Comparison of ENCODE assay signal across 8 cellular contexts in the genomic region with DNA sequence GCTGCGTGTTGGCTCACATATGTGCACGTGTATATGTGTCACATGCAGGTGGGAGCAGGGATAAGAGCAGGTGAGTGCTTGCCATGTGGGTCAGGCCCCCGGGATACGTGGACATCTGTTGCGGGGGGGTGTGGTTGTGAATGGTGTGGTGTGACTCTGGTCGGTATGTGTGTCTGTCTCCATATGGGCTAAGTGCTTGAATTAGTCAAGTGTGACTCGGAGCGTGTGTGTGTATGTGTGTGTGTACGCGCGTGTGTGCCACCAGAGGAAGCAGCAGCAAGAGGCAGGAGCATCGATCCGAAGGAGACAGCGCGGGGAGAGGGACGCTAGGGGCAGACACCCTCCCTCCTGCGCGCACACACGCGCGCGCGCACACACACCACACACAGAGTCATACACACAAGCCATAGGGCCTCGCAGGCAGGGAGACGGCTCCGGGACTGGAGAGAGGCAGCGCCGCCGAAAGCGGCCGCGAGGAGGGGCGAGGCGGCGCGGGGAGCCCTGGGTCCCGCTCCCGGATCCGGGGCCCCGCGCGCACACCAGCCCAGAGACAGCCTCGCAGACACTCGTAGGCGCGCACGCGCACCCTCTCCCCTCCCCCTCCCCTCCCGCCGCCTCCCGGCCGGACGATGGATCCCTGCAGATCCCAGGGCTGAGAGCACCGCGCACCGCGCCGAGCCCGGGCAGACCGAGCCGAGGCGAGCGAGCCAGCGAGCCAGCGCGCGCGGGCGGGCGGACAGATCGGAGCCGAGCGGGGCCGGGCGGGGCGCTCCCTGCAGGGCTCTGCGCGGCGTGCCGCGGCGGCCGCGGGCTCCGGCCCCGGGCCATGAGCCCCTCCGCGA. TPM values are rescaled to one million over a fixed set of nuclear protein-coding genes. Genes with fewer than 3 reads are reported as not detected.
DNase-seq lines count a peak whose midpoint lies in the region; ATAC-seq and TF ChIP-seq lines count a peak whose summit lies in the region.

Gene ASIC1, plus strand, starts transcription at position 597 of the 842 bp plus-strand sequence. CDS start 1,171 bp downstream, outside the sequence.

- peak in 3 of 5 donors; percentile 12 to 68 (median 35) for DNase-seq in CD8-positive, alpha-beta memory T cell
- peak; percentile 89 for DNase-seq in HuH-7.5 (ENCODE audit: low spot score)
- DNase-seq in SJSA1 (ENCODE audit: low read depth in 1 of 2, low spot score in 2 of 2) = peak; percentile 54 to 72
- peak; percentile 14 to 84 (median 68) for DNase-seq in anterior cingulate cortex (lab: John Stamatoyannopoulos, UW)
- DNase-seq in right atrium auricular region (ENCODE audit: low spot score) = no peak
- peak; percentile 71 to 95 (median 78) for DNase-seq in posterior cingulate gyrus
- peak; percentile 76 to 90 for DNase-seq in aorta
- no peak for DNase-seq in GM19240 (ENCODE audit: insufficient read length, low spot score)

- peak within 1 kb of the TSS in 4 of 8 donors; percentile 12 to 73 (median 51) for H3K27ac Mint-ChIP-seq in CD8-positive, alpha-beta memory T cell

- peaks cover 46% of the 10 kb centered on the region in 2 donors for H3K27me3 Mint-ChIP-seq in CD8-positive, alpha-beta memory T cell

- ATAC-seq in aorta (ENCODE audit: low FRiP score) = peak; percentile 66

- POLR2A ChIA-PET in CD8-positive, alpha-beta memory T cell (lab: Charles Lee) = interaction anchor here (0.6 to 1.3 kb wide), 2 partner anchors 14 to 708 kb away, joined by 3 read pairs; no protein-coding TSS in a partner anchor

- H3K9me3 ChIP-seq in CD8-positive, alpha-beta memory T cell (ENCODE audit: low read length) = no peaks in the 10 kb centered on the region
- H3K9me3 ChIP-seq in SJSA1 (replicated peaks) (no peaks in the 10 kb centered on the region), right atrium auricular region (no peaks in the 10 kb centered on the region), aorta (ENCODE audit: control insufficient read depth, low read length) (no peaks in the 10 kb centered on the region)

- H3K27me3 ChIP-seq in CD8-positive, alpha-beta memory T cell (ENCODE audit: insufficient read depth, low read length, poor library complexity, severe bottlenecking) = peaks cover 18% of the 10 kb centered on the region
- H3K27me3 ChIP-seq in SJSA1 (replicated peaks) (peaks cover 18% of the 10 kb centered on the region), right atrium auricular region (no peaks in the 10 kb centered on the region), aorta (ENCODE audit: control insufficient read depth in 1 of 2, insufficient read depth in 2 of 2, low read length in 1 of 2) (no peaks in the 10 kb centered on the region)

- peak within 1 kb of the TSS; percentile 69 to 93 (median 88) for H3K4me3 Mint-ChIP-seq in CD8-positive, alpha-beta memory T cell

- peak within 1 kb of the TSS; percentile 59 for H3K4me3 ChIP-seq in CD8-positive, alpha-beta memory T cell (ENCODE audit: low read length)
- H3K4me3 ChIP-seq in SJSA1 (peak within 1 kb of the TSS; percentile 51), right atrium auricular region (peak within 1 kb of the TSS; percentile 41 to 66), aorta (ENCODE audit: low read length in 2 of 2) (peak within 1 kb of the TSS; percentile 44 to 56)

- peaks cover 0 to 2% (median 0%) of the 10 kb centered on the region in 3 donors for H3K36me3 Mint-ChIP-seq in CD8-positive, alpha-beta memory T cell

- H3K9me3 Mint-ChIP-seq in CD8-positive, alpha-beta memory T cell = no peaks in the 10 kb centered on the region

- 1 to 2% methylated on average over 43 to 88 of the region's 88 CpGs for WGBS in aorta, 2 donors

- H3K27ac ChIP-seq in CD8-positive, alpha-beta memory T cell (ENCODE audit: low read depth, low read length) = no peak within 1 kb of the TSS
- H3K27ac ChIP-seq in SJSA1 (no peak within 1 kb of the TSS), right atrium auricular region (peak within 1 kb of the TSS; percentile 9 to 46), aorta (ENCODE audit: low read depth in 1 of 2, low read length in 2 of 2) (no peak within 1 kb of the TSS)

- TF ChIP-seq CTCF in right atrium auricular region (IDR thresholded peaks at IDR 0.05) = peak in 1 of 2 donors; percentile 35

- H3K4me1 ChIP-seq in CD8-positive, alpha-beta memory T cell (ENCODE audit: insufficient read depth, low read length) = peaks cover 33% of the 10 kb centered on the region
- peaks cover 11% of the 10 kb centered on the region for H3K4me1 ChIP-seq in SJSA1 (replicated peaks)
- H3K4me1 ChIP-seq in right atrium auricular region = peaks cover 0 to 18% of the 10 kb centered on the region in 2 donors
- H3K4me1 ChIP-seq in aorta (ENCODE audit: control insufficient read depth in 1 of 2, insufficient read depth in 2 of 2, low read length in 2 of 2) = no peaks in the 10 kb centered on the region

- CTCF ChIA-PET in CD8-positive, alpha-beta memory T cell (lab: Charles Lee) = interaction anchor here (1.2 to 5.4 kb wide), 8 partner anchors 13 to 90 kb away, joined by 3 to 47 read pairs (median 12); no protein-coding TSS in a partner anchor

- no peaks in the 10 kb centered on the region for H3K36me3 ChIP-seq in CD8-positive, alpha-beta memory T cell (ENCODE audit: insufficient read depth, low read length)
- H3K36me3 ChIP-seq in SJSA1 (no peaks in the 10 kb centered on the region), right atrium auricular region (no peaks in the 10 kb centered on the region), aorta (ENCODE audit: control insufficient read depth in 1 of 2, insufficient read depth in 2 of 2, low read length in 1 of 2) (no peaks in the 10 kb centered on the region)

- intact Hi-C loops in posterior cingulate gyrus (cut with DNase I) = loop anchor here (1.0 to 5.0 kb wide), 4 partner anchors 18 to 90 kb away; no protein-coding TSS in a partner anchor
- intact Hi-C loops in aorta (cut with DNase I) = loop anchor here (2.0 to 10.0 kb wide), 4 partner anchors 90 to 282 kb away; no protein-coding TSS in a partner anchor

- peaks cover 27 to 54% (median 32%) of the 10 kb centered on the region in 3 donors for H3K4me1 Mint-ChIP-seq in CD8-positive, alpha-beta memory T cell

RNA-seq across cellular contexts. Expression of gene ASIC1, which starts in this region (rescaled TPM):
- total RNA-seq in CD8-positive, alpha-beta memory T cell = 1 to 10 TPM; 6.4 TPM
- polyA plus RNA-seq in CD8-positive, alpha-beta memory T cell = 0.07 TPM
- 0.37 and 0.50 TPM in 2 replicates for total RNA-seq in SJSA1 (2014; rRNA removed; shearing (Covaris generic))
- 1 to 10 TPM in 1 of 2 donors, under 1 TPM in 1; 0.24 to 1.4 TPM for total RNA-seq in right atrium auricular region
- total RNA-seq in aorta = 1 to 10 TPM in 1 of 2 donors, under 1 TPM in 1; 0.39 to 5.8 TPM
- polyA plus RNA-seq in aorta = 1 to 10 TPM in 1 of 2 donors, not detected in 1; 1.2 TPM

Comparison
In these comparisons a context has a peak if more than half of its experiments do, and no peak if none do; other contexts are left out.
1. Peak in DNase-seq and H3K4me3 ChIP-seq in SJSA1; RNA of the gene not detected or under 1 TPM.
2. DNase-seq: peak in CD8-positive, alpha-beta memory T cell (3 of 5), HuH-7.5 (single experiment), anterior cingulate cortex (58 of 58), posterior cingulate gyrus (10 of 10) and aorta (2 of 2); none in right atrium auricular region (single experiment) and GM19240 (single experiment).
3. H3K27ac ChIP-seq: peak in right atrium auricular region (2 of 2); none in CD8-positive, alpha-beta memory T cell (single experiment), SJSA1 (single experiment) and aorta (0 of 2).
4. Peak in every context shown above with its lines, with median percentiles within 50 percentile points of each other: H3K4me3 ChIP-seq.